ENCODE assay signal across 10 cellular contexts in the genomic region with DNA sequence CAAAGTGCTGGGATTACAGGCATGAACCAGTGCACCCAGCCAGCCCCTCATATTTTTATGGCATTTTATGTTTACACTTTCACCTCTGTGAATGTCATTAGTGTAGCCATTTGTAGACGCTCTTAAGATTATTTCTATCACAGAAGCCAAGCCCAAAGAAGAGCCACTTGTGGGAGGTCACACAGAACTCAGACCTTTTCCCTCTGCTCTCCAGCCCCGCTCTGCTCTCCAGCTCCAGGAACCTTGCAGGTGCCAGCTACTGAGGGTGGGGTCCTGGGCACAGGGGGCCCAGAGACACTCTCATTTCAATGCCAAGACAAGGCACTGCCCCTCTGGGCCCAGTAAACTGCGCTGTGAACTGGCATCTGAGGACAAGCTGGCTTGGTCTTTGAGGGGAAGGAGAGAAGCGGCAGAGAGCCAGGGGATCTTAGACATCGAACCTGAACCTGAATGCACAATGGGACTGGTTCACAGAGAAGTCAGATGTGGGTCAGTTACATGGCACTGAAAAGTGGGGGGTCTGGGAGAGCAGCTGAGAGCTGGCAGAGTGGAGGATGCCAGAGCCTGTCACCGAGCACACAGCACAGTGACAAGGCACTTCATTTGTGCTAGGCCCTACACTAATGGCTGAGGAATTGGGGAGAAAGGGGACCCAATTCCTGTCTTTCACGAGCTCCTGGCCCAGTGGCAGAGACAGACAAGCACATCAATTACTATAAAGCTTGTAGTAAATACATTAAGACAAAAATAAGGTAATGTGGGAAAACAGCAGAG. TPM values are rescaled to one million over a fixed set of nuclear protein-coding genes. Genes with fewer than 3 reads are reported as not detected.
A peak's percentile ranks its signal among the peaks of the same experiment; 100 is the strongest.
DNase-seq lines count a peak whose midpoint lies in the region; ATAC-seq and TF ChIP-seq lines count a peak whose summit lies in the region.
"Had no signal": no experiment of that assay in that cellular context is flagged by ENCODE, and none has a peak within 500 bp of the region (broad histone marks: within the 10 kb centered on the region; RNA-seq: fewer than 3 reads in every experiment).

No MANE protein-coding gene starts in this region.

- no peaks in the 10 kb centered on the region for H3K9me3 Mint-ChIP-seq in T-helper 1 cell treated with Interleukin-12 subunit alpha and Interleukin-12 subunit beta and Interleukin-4 antibody, amounts not matched to agents 30 μg/mL and 1 μg/mL, for 36 hours
- no peaks in the 10 kb centered on the region for H3K9me3 Mint-ChIP-seq in activated CD8-positive, alpha-beta T cell treated with anti-CD3 and anti-CD28 coated beads for 36 hours
- no peaks in the 10 kb centered on the region for H3K9me3 Mint-ChIP-seq in stimulated activated effector memory CD8-positive, alpha-beta T cell treated with anti-CD3 and anti-CD28 coated beads, Interleukin-12 subunit alpha, Interleukin-12 subunit beta, amount 100 ng/mL, for 72 hours

- ATAC-seq in activated CD8-positive, alpha-beta T cell treated with anti-CD3 and anti-CD28 coated beads for 36 hours: no peak
- ATAC-seq in left ventricle myocardium superior (peak; percentile 54), HG02852 (IDR thresholded peaks at IDR 0.05; ENCODE audit: unreplicated experiment) (no peak)
- no peak for ATAC-seq in stimulated activated effector memory CD8-positive, alpha-beta T cell treated with anti-CD3 and anti-CD28 coated beads, Interleukin-12 subunit alpha, Interleukin-12 subunit beta, amount 100 ng/mL, for 72 hours

- intact Hi-C loops in activated CD8-positive, alpha-beta T cell treated with anti-CD3 and anti-CD28 coated beads for 36 hours (cut with micrococcal nuclease): no loop called here
- intact Hi-C loops in left ventricle myocardium superior (cut with micrococcal nuclease): no loop called here

- CTCF ChIA-PET in activated CD8-positive, alpha-beta T cell treated with anti-CD3 and anti-CD28 coated beads for 36 hours (lab: Charles Lee): interaction anchor here (1.0 to 11.4 kb wide), 11 partner anchors 8 to 98 kb away, joined by 3 to 149 read pairs (median 11); no protein-coding TSS in a partner anchor

- peak overlapping the region; percentile 81 for H3K27ac Mint-ChIP-seq in T-helper 1 cell treated with Interleukin-12 subunit alpha and Interleukin-12 subunit beta and Interleukin-4 antibody, amounts not matched to agents 30 μg/mL and 1 μg/mL, for 36 hours
- peak overlapping the region; percentile 86 for H3K27ac Mint-ChIP-seq in activated CD8-positive, alpha-beta T cell treated with anti-CD3 and anti-CD28 coated beads for 36 hours
- peak overlapping the region; percentile 88 for H3K27ac Mint-ChIP-seq in stimulated activated effector memory CD8-positive, alpha-beta T cell treated with anti-CD3 and anti-CD28 coated beads, Interleukin-12 subunit alpha, Interleukin-12 subunit beta, amount 100 ng/mL, for 72 hours

- H3K27me3 Mint-ChIP-seq in T-helper 1 cell treated with Interleukin-12 subunit alpha and Interleukin-12 subunit beta and Interleukin-4 antibody, amounts not matched to agents 30 μg/mL and 1 μg/mL, for 36 hours (ENCODE audit: low read depth): no peaks in the 10 kb centered on the region
- no peaks in the 10 kb centered on the region for H3K27me3 Mint-ChIP-seq in activated CD8-positive, alpha-beta T cell treated with anti-CD3 and anti-CD28 coated beads for 36 hours

- TF ChIP-seq CTCF in activated CD8-positive, alpha-beta T cell treated with anti-CD3 and anti-CD28 coated beads for 36 hours (IDR thresholded peaks at IDR 0.05): no peak

- peak overlapping the region; percentile 80 for H3K4me3 Mint-ChIP-seq in T-helper 1 cell treated with Interleukin-12 subunit alpha and Interleukin-12 subunit beta and Interleukin-4 antibody, amounts not matched to agents 30 μg/mL and 1 μg/mL, for 36 hours
- peak overlapping the region; percentile 73 for H3K4me3 Mint-ChIP-seq in activated CD8-positive, alpha-beta T cell treated with anti-CD3 and anti-CD28 coated beads for 36 hours
- H3K4me3 Mint-ChIP-seq in stimulated activated effector memory CD8-positive, alpha-beta T cell treated with anti-CD3 and anti-CD28 coated beads, Interleukin-12 subunit alpha, Interleukin-12 subunit beta, amount 100 ng/mL, for 72 hours: peak overlapping the region; percentile 73

- H3K36me3 Mint-ChIP-seq in T-helper 1 cell treated with Interleukin-12 subunit alpha and Interleukin-12 subunit beta and Interleukin-4 antibody, amounts not matched to agents 30 μg/mL and 1 μg/mL, for 36 hours (ENCODE audit: low read depth): peaks cover 67% of the 10 kb centered on the region
- peaks cover 79% of the 10 kb centered on the region for H3K36me3 Mint-ChIP-seq in activated CD8-positive, alpha-beta T cell treated with anti-CD3 and anti-CD28 coated beads for 36 hours (ENCODE audit: low read depth)
- H3K36me3 Mint-ChIP-seq in stimulated activated effector memory CD8-positive, alpha-beta T cell treated with anti-CD3 and anti-CD28 coated beads, Interleukin-12 subunit alpha, Interleukin-12 subunit beta, amount 100 ng/mL, for 72 hours: peaks cover 99% of the 10 kb centered on the region

- H3K4me1 Mint-ChIP-seq in T-helper 1 cell treated with Interleukin-12 subunit alpha and Interleukin-12 subunit beta and Interleukin-4 antibody, amounts not matched to agents 30 μg/mL and 1 μg/mL, for 36 hours (ENCODE audit: low read depth): peaks cover 82% of the 10 kb centered on the region
- peaks cover 84% of the 10 kb centered on the region for H3K4me1 Mint-ChIP-seq in activated CD8-positive, alpha-beta T cell treated with anti-CD3 and anti-CD28 coated beads for 36 hours (ENCODE audit: low read depth)
- peaks cover 97% of the 10 kb centered on the region for H3K4me1 Mint-ChIP-seq in stimulated activated effector memory CD8-positive, alpha-beta T cell treated with anti-CD3 and anti-CD28 coated beads, Interleukin-12 subunit alpha, Interleukin-12 subunit beta, amount 100 ng/mL, for 72 hours

- DNase-seq in T-helper 1 cell: no peak
- DNase-seq in activated CD8-positive, alpha-beta T cell treated with anti-CD3 and anti-CD28 coated beads for 36 hours: no peak
- DNase-seq in left ventricle myocardium superior: no peak
- DNase-seq in stimulated activated effector memory CD8-positive, alpha-beta T cell treated with anti-CD3 and anti-CD28 coated beads, Interleukin-12 subunit alpha, Interleukin-12 subunit beta, amount 100 ng/mL, for 72 hours (ENCODE audit: low spot score in 2 of 2): no peak
- no peak for DNase-seq in NCI-H1930 (lab: John Stamatoyannopoulos, UW)
- no peak for DNase-seq in stimulated activated CD4-positive, alpha-beta T cell treated with anti-CD3 and anti-CD28 coated beads, Interleukin-4, amount 100 ng/mL, for 24 hours
- DNase-seq: 8988T, foreskin melanocyte had no signal

- POLR2A ChIA-PET in activated CD8-positive, alpha-beta T cell treated with anti-CD3 and anti-CD28 coated beads for 36 hours (lab: Charles Lee): interaction anchor here (0.8 to 4.0 kb wide), 8 partner anchors 10 to 76 kb away, joined by 3 to 36 read pairs (median 4); no protein-coding TSS in a partner anchor

RNA-seq across cellular contexts. Expression of a gene that starts 16.7 kb away (rescaled TPM):
- 100 to 1,000 TPM; 328 to 336 TPM for total RNA-seq in activated CD8-positive, alpha-beta T cell treated with anti-CD3 and anti-CD28 coated beads for 36 hours
- total RNA-seq in left ventricle myocardium superior: 214 TPM
